ENCODE assay signal across 10 cellular contexts in the genomic region with DNA sequence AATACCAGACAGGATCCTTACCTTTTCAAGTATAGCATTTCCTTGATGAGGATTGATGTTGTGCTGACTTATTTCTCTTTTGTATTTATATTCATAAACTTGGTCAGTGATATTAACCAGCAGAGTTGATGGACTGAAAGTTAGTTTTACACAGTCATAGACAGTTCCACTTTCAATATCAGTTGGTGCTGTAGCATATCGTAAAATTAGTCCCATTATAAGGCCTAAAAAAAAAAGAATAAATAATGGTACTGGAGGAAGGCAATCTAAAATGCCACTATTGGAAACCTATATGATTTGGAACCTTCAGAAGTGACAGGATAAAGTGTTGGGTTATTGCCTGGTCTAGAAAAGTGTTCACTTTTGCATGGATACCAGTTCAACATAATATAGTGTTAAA. TPM values are rescaled to one million over a fixed set of nuclear protein-coding genes. Genes with fewer than 3 reads are reported as not detected.
A peak's percentile ranks its signal among the peaks of the same experiment; 100 is the strongest.
DNase-seq lines count a peak whose midpoint lies in the region; ATAC-seq, FAIRE-seq and TF ChIP-seq lines count a peak whose summit lies in the region.
"Had no signal": no experiment of that assay in that cellular context is flagged by ENCODE, and none has a peak within 500 bp of the region (broad histone marks: within the 10 kb centered on the region; RNA-seq: fewer than 3 reads in every experiment).

No MANE protein-coding gene starts in this region.

- WGBS in GM23248 (ENCODE audit: low coverage in 1 of 2, low lambda C conversion rate in 2 of 2, missing lambda C conversion rate in 2 of 2), 2 experiments = 98 to 100% methylated on average over 1 of the region's 1 CpG

- H3K9ac ChIP-seq in keratinocyte (ENCODE audit: control insufficient read depth, extremely low read depth, insufficient read depth, low read length) (no peak overlapping the region), GM23248 (no peak overlapping the region)

- peaks cover 14% of the 10 kb centered on the region for H3F3A ChIP-seq in GM23248 (ENCODE audit: insufficient read depth)

- no peak for TF ChIP-seq CTCF in keratinocyte (optimal IDR thresholded peaks at IDR 0.05 in 1 of 3, IDR thresholded peaks at IDR 0.05 in 1 of 3, conservative IDR thresholded peaks at IDR 0.05 in 1 of 3; ENCODE audit: extremely low read depth in 1 of 3, insufficient read depth in 2 of 3, low read length in 3 of 3)

- no peak for DNase-seq in keratinocyte (ENCODE audit: low read depth, low spot score)
- DNase-seq in DMS79 (lab: John Stamatoyannopoulos, UW) = no peak
- DNase-seq in GM23248 = no peak
- no peak for DNase-seq in NCI-H1694 treated with DMSO at 0.1 percent for 48 hours (lab: John Stamatoyannopoulos, UW)
- DNase-seq in H4 (ENCODE audit: low spot score) = no peak
- DNase-seq: foreskin melanocyte had no signal

- no peak for FAIRE-seq in keratinocyte (lab: Jason Lieb, UNC)

- H2AFZ ChIP-seq in keratinocyte (ENCODE audit: control insufficient read depth, low read length) (no peak overlapping the region), GM23248 (no peak overlapping the region)

- H3K4me2 ChIP-seq in keratinocyte (ENCODE audit: control insufficient read depth, extremely low read depth, insufficient read depth, low read depth, low read length) (no peak overlapping the region), GM23248 (ENCODE audit: unreplicated experiment) (no peak overlapping the region)

- in situ Hi-C loops in GM23248 (cut with MboI) = no loop called here

- H3K36me3 ChIP-seq in keratinocyte (ENCODE audit: control insufficient read depth in 2 of 2, extremely low read depth in 1 of 2, insufficient read depth in 2 of 2, low read length in 2 of 2) (no peaks in the 10 kb centered on the region), GM23248 (ENCODE audit: low read depth) (no peaks in the 10 kb centered on the region)
- H3K36me3 ChIP-seq: cardiac muscle cell had no signal

- H3K27me3 ChIP-seq in keratinocyte (ENCODE audit: control insufficient read depth, extremely low read depth, insufficient read depth, low read length) = no peaks in the 10 kb centered on the region
- H3K27me3 ChIP-seq in GM23248 (replicated peaks; ENCODE audit: insufficient read depth) = no peaks in the 10 kb centered on the region
- H3K27me3 ChIP-seq: cardiac muscle cell had no signal

- H4K20me1 ChIP-seq in keratinocyte (ENCODE audit: control insufficient read depth, extremely low read depth, insufficient read depth, low read length) = no peaks in the 10 kb centered on the region
- H4K20me1 ChIP-seq in GM23248 (ENCODE audit: insufficient read depth) = no peaks in the 10 kb centered on the region

- H3K9me3 ChIP-seq in keratinocyte (ENCODE audit: control insufficient read depth, low read depth, low read length) (no peaks in the 10 kb centered on the region), GM23248 (ENCODE audit: low read depth) (no peaks in the 10 kb centered on the region)

- H3K9me2 ChIP-seq in GM23248 (ENCODE audit: insufficient read depth) = no peaks in the 10 kb centered on the region

- H3K9me1 ChIP-seq in keratinocyte (ENCODE audit: control insufficient read depth, extremely low read depth, insufficient read depth, low read length) = no peaks in the 10 kb centered on the region

- ATAC-seq in GM18868 (IDR thresholded peaks at IDR 0.05; ENCODE audit: unreplicated experiment) = peak; percentile 76
- peak; percentile 77 for ATAC-seq in GM21526 (IDR thresholded peaks at IDR 0.05; ENCODE audit: low FRiP score, unreplicated experiment)
- ATAC-seq in HG03103 (IDR thresholded peaks at IDR 0.05; ENCODE audit: low read depth, unreplicated experiment) = peak; percentile 58

- H3K4me3 ChIP-seq in keratinocyte (ENCODE audit: control insufficient read depth in 2 of 3, extremely low read depth in 1 of 3, insufficient read depth in 2 of 3, low read depth in 1 of 3, low read length in 3 of 3) (no peak overlapping the region), GM23248 (no peak overlapping the region)
- H3K4me3 ChIP-seq: cardiac muscle cell had no signal

- dilution Hi-C loops in keratinocyte (cut with MboI; ENCODE audit: extremely low pct_ligation_motif_present, low sequenced_read_pairs) = no loop called here

- peaks cover 20% of the 10 kb centered on the region for H3K4me1 ChIP-seq in keratinocyte (ENCODE audit: control insufficient read depth, extremely low read depth, insufficient read depth, low read length)
- peaks cover 12% of the 10 kb centered on the region for H3K4me1 ChIP-seq in GM23248 (ENCODE audit: insufficient read depth)

- peak overlapping the region; percentile 10 for H3K27ac ChIP-seq in keratinocyte (ENCODE audit: control insufficient read depth, insufficient read depth, low read length)
- no peak overlapping the region; the same call in 1 of the 2 replicates for H3K27ac ChIP-seq in GM23248
- H3K27ac ChIP-seq: cardiac muscle cell had no signal

- H3K79me2 ChIP-seq in keratinocyte (ENCODE audit: control insufficient read depth, insufficient read depth, low read length) = no peaks in the 10 kb centered on the region
- no peaks in the 10 kb centered on the region for H3K79me2 ChIP-seq in GM23248 (ENCODE audit: insufficient read depth)

RNA-seq across cellular contexts. Expression of a gene that starts 16.3 kb away (rescaled TPM):
- polyA plus RNA-seq in keratinocyte (2.9 to 7.0 TPM (median 5.2 TPM) in 3 replicates), GM23248 (2016; fragmentation: Nextera tagmentation; extraction: Ambion mirVana) (1.7 and 2.8 TPM in 2 replicates)
- polyA plus RNA-seq in keratinocyte (2011; ENCODE audit: low read depth) = 1.7 TPM
- polyA plus RNA-seq in keratinocyte (2011; cell fraction: cytosol; rRNA removed) = 1.5 and 3.5 TPM in 2 replicates
- polyA plus RNA-seq in keratinocyte (2011; cell fraction: nucleus; rRNA removed) = 4.6 and 6.8 TPM in 2 replicates
- 2.9 and 4.3 TPM in 2 replicates for polyA plus RNA-seq in keratinocyte (2012; ENCODE audit: low replicate concordance)
- polyA minus RNA-seq in keratinocyte = 5.7 to 14.0 TPM (median 9.7 TPM) in 3 replicates
- 1.9 TPM for polyA minus RNA-seq in keratinocyte (2011; cell fraction: cytosol; rRNA and poly(A)+ RNA removed)
- 8.1 and 17.8 TPM in 2 replicates for polyA minus RNA-seq in keratinocyte (2011; cell fraction: nucleus; rRNA and poly(A)+ RNA removed)
- 3.2 and 3.8 TPM in 2 replicates for total RNA-seq in GM23248 (2014; rRNA removed; shearing (Covaris generic))
- total RNA-seq in H4 (2014; rRNA removed; shearing (Covaris generic)) = 9.7 and 10.8 TPM in 2 replicates
